ENCODE assay signal across 1 cellular context in the genomic region with DNA sequence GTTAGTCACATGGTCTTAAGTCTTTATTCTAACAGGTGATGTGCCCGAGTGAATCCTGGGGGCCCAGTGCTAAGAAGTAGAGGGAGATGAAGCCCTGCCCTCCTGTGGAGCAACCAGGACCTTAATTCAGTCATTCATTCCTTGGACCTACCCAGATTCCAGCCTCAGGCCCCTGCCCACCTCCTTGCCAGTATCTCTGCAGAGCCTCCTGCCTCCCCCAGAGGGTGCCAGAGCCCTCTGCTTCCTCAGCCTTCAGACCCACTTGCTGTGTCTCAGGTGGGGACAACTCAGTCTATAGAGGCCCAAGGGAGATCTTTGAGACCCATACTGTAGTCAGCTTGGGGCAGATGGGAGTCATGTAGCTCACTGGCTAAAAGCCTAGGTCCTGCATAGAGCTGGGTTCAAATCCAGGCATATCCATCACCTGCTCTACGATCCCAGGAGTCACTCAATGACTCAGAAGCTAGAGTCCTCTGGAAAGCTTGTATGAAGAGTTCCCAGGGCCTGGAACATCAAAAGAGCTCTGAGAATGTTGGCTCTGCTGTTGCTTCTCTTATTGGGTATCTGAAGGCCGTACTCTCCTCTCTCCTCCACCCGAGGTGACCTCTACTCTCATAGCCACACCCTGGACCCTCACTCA.
TF ChIP-seq lines count a peak whose summit lies in the region.

No MANE protein-coding gene starts in this region.

TF ChIP-seq in A549, 52 proteins besides CTCF, POLR2A, EP300 and RAD21 (continued from another document):
- TF ChIP-seq SMC3 (IDR thresholded peaks at IDR 0.05) = peak; percentile 58
- no peak for TF ChIP-seq HEYL (CRISPR knock-in tag; IDR thresholded peaks at IDR 0.05)
- TF ChIP-seq MYC (IDR thresholded peaks at IDR 0.05; ENCODE audit: borderline replicate concordance, low read length) = no peak
TF ChIP-seq in A549: peak in this region for 1.
